In genomic region chr1:58927026-58927721, GRCh38 we compare ENCODE assay signal across 11 cellular contexts.
DNase-seq lines count a peak whose midpoint lies in the region; FAIRE-seq and TF ChIP-seq lines count a peak whose summit lies in the region.
"Had no signal": no experiment of that assay in that cellular context is flagged by ENCODE, and none has a peak within 500 bp of the region (broad histone marks: within the 10 kb centered on the region; RNA-seq: fewer than 3 reads in every experiment).

No MANE protein-coding gene starts in this region.

- H4K91ac ChIP-seq in trophoblast cell (ENCODE audit: low read depth, low read length): peak overlapping the region; percentile 13

- H3K4ac ChIP-seq in trophoblast cell (ENCODE audit: low read depth, low read length): no peak overlapping the region

- no peak overlapping the region for H2BK5ac ChIP-seq in trophoblast cell (ENCODE audit: low read depth, low read length, poor library complexity)

- no peak for DNase-seq in GM12891 (ENCODE audit: insufficient read length, low spot score)
- peak; percentile 50 for DNase-seq in NCI-H2107 (lab: John Stamatoyannopoulos, UW)
- peak; percentile 28 for DNase-seq in astrocyte of the hippocampus (ENCODE audit: low read depth, low spot score)
- DNase-seq in trophoblast cell: no peak
- no peak for DNase-seq in NOMO-1 treated with dmso at 0.1 percent for 144 hours (lab: John Stamatoyannopoulos, UW; ENCODE audit: unreplicated experiment)
- no peak for DNase-seq in KG1 (lab: John Stamatoyannopoulos, UW)
- no peak for DNase-seq in SJCRH30
- DNase-seq: activated naive CD8-positive, alpha-beta T cell treated with anti-CD3 and anti-CD28 coated beads, Interleukin-2, amount 10 ng/mL, durations not matched to agents 7 days and 5 days; NCI-H1048; NK-92 treated with Interleukin-12 subunit alpha and Interleukin-12 subunit beta, amount 100 ng/mL, for 24 hours had no signal

- TF ChIP-seq POLR2A in GM12891 (IDR thresholded peaks at IDR 0.05; ENCODE audit: low read depth, low read length): no peak

- H2BK12ac ChIP-seq in trophoblast cell (ENCODE audit: low read length): peak overlapping the region; percentile 34

- H3K9me3 ChIP-seq in trophoblast cell (ENCODE audit: insufficient read depth, low read depth, low read length) (no peaks in the 10 kb centered on the region), SJCRH30 (replicated peaks) (no peaks in the 10 kb centered on the region)

- no peak for FAIRE-seq in GM12891 (lab: Jason Lieb, UNC)

- H3K4me1 ChIP-seq in trophoblast cell (ENCODE audit: control insufficient read depth in 1 of 2, insufficient read depth in 2 of 2, low read length in 2 of 2): peaks cover 17 to 20% of the 10 kb centered on the region in 2 experiments
- peaks cover 11% of the 10 kb centered on the region; the same call in 1 of the 2 replicates for H3K4me1 ChIP-seq in SJCRH30

- H3K4me2 ChIP-seq in trophoblast cell (ENCODE audit: low read length): no peak overlapping the region

- H2BK120ac ChIP-seq in trophoblast cell (ENCODE audit: insufficient read depth, low read length, poor library complexity): no peak overlapping the region

- H2AFZ ChIP-seq in trophoblast cell (ENCODE audit: insufficient read depth, low read length, poor library complexity): no peak overlapping the region

- H3K27ac ChIP-seq in trophoblast cell (ENCODE audit: low read depth, low read length): no peak overlapping the region
- H3K27ac ChIP-seq in SJCRH30: no peak overlapping the region
- H3K27ac ChIP-seq: coronary artery had no signal

- H3K23ac ChIP-seq in trophoblast cell (ENCODE audit: low read length): no peak overlapping the region

- no peaks in the 10 kb centered on the region for H3K79me2 ChIP-seq in trophoblast cell (ENCODE audit: control insufficient read depth, insufficient read depth, low read length, poor library complexity)

- H3K9ac ChIP-seq in trophoblast cell (ENCODE audit: low read length): no peak overlapping the region

- no peak overlapping the region for H3K14ac ChIP-seq in trophoblast cell (ENCODE audit: low read length)

- WGBS in trophoblast cell (ENCODE audit: extremely low coverage, insufficient coverage, insufficient read length): no CpG with 5 or more reads among the region's 4 CpGs

- H3K4me3 ChIP-seq in trophoblast cell (ENCODE audit: low read depth, low read length) (no peak overlapping the region), SJCRH30 (no peak overlapping the region)
- H3K4me3 ChIP-seq: coronary artery had no signal

- no peak overlapping the region for H4K12ac ChIP-seq in trophoblast cell (ENCODE audit: low read depth, low read length)

- no peak overlapping the region for H2AK5ac ChIP-seq in trophoblast cell (ENCODE audit: low read length)

- H3K27me3 ChIP-seq in trophoblast cell (ENCODE audit: insufficient read depth, low read length): no peaks in the 10 kb centered on the region
- no peaks in the 10 kb centered on the region for H3K27me3 ChIP-seq in SJCRH30

- H4K8ac ChIP-seq in trophoblast cell (ENCODE audit: low read depth, low read length): no peak overlapping the region

- no peak overlapping the region for H3K18ac ChIP-seq in trophoblast cell (ENCODE audit: low read length)

- H3K79me1 ChIP-seq in trophoblast cell (ENCODE audit: low read length): peaks cover 6% of the 10 kb centered on the region

- H3K36me3 ChIP-seq in trophoblast cell (ENCODE audit: control insufficient read depth in 1 of 2, insufficient read depth in 2 of 2, low read length in 2 of 2) (no peaks in the 10 kb centered on the region), SJCRH30 (no peaks in the 10 kb centered on the region)

TF ChIP-seq in GM12891, 5 proteins besides CTCF, POLR2A, EP300 and RAD21:
- TF ChIP-seq SPI1 (IDR thresholded peaks at IDR 0.05; ENCODE audit: low read depth, low read length): 0 out of 2 replicates have a peak, but pooled peaks have one; percentile 1
- no peak for TF ChIP-seq PAX5 (IDR thresholded peaks at IDR 0.05; ENCODE audit: insufficient read depth, low read length, severe bottlenecking)
- no peak for TF ChIP-seq TAF1 (IDR thresholded peaks at IDR 0.05; ENCODE audit: low read depth, low read length)

Comparison
In these comparisons a context has a peak if more than half of its experiments do, and no peak if none do; other contexts are left out.
1. DNase-seq: peak in NCI-H2107 (single experiment) and astrocyte of the hippocampus (single experiment); none in GM12891 (single experiment), trophoblast cell (0 of 2), NOMO-1 treated with dmso at 0.1 percent for 144 hours (single experiment), KG1 (single experiment) and SJCRH30 (0 of 2).